8 cellular contexts compared by ENCODE assay signal in the genomic region with DNA sequence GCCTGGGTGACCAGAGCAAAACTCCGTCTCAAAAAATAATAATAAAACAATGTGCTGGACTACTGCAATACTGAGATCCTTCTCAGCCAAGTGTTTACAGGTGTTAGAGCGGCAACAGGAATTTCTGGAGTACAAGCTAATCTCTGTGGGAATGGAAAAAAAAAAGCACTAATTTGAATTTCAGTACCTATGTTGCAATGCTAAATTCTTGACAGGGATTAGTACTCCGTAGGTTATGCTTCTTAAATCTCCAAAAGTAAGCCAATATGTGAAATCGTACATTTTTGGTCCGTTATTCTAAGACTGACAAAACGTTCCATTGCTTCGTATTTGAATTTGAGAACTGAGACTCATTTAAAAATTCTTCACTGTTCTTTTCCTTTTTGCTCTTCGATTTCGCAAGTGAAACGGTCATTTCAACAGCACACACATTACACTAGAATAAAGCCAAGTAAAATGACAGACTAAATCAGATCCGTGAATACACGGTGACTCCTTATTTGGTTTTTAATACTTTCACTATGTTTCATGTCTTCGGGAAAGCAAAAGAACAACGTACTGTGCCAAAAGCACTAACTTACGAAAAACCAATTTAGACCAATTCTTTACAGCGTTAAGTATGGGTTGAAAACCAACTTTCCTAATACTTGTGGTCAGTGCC. TPM values are rescaled to one million over a fixed set of nuclear protein-coding genes. Genes with fewer than 3 reads are reported as not detected.
DNase-seq lines count a peak whose midpoint lies in the region; ATAC-seq and TF ChIP-seq lines count a peak whose summit lies in the region.

No MANE protein-coding gene starts in this region.

- H3K4ac ChIP-seq in neuronal stem cell (ENCODE audit: low read length), result no peak overlapping the region

- H3K36me3 ChIP-seq in PC-3 (ENCODE audit: low read depth, low read length) (no peaks in the 10 kb centered on the region; the same call in 1 of the 2 replicates), neuronal stem cell (replicated peaks in 1 of 2; ENCODE audit: control insufficient read depth in 2 of 2, insufficient read depth in 2 of 2, low read length in 2 of 2) (no peaks in the 10 kb centered on the region)

- peak overlapping the region; percentile 81 for H3K27ac ChIP-seq in PC-3 (ENCODE audit: low read length)
- H3K27ac ChIP-seq in neuronal stem cell (replicated peaks; ENCODE audit: low read length), result no peak overlapping the region

- H3K9me3 ChIP-seq in PC-3 (ENCODE audit: low read length) (no peaks in the 10 kb centered on the region), neuronal stem cell (replicated peaks in 1 of 2; ENCODE audit: control insufficient read depth in 2 of 2, insufficient read depth in 1 of 2, low read depth in 1 of 2, low read length in 2 of 2) (peaks cover 2 to 3% of the 10 kb centered on the region in 2 donors)

- no peaks in the 10 kb centered on the region for H3K27me3 Mint-ChIP-seq in effector memory CD8-positive, alpha-beta T cell

- ATAC-seq in PC-3, result no peak
- no peak for ATAC-seq in effector memory CD8-positive, alpha-beta T cell (replicated peaks)

- no peaks in the 10 kb centered on the region for H3K79me1 ChIP-seq in neuronal stem cell (ENCODE audit: low read depth, low read length)

- H3K4me3 ChIP-seq in PC-3 (ENCODE audit: low read length) (peak overlapping the region; percentile 72), neuronal stem cell (ENCODE audit: low read length in 2 of 2) (peak overlapping the region; percentile 52 to 79)

- H3K9ac ChIP-seq in PC-3 (ENCODE audit: low read length) (peak overlapping the region; percentile 88), neuronal stem cell (ENCODE audit: low read depth, low read length, poor library complexity) (no peak overlapping the region)

- peaks cover 13% of the 10 kb centered on the region for H3F3A ChIP-seq in PC-3 (ENCODE audit: low read length, unreplicated experiment)

- DNase-seq in DMS53 (lab: John Stamatoyannopoulos, UW) (peak; percentile 25), DMS53 treated with DMSO at 0.1 percent for 48 hours (lab: John Stamatoyannopoulos, UW; ENCODE audit: unreplicated experiment) (no peak), PC-3 (peak; percentile 42), neuronal stem cell (ENCODE audit: low spot score) (no peak), HK-2 (ENCODE audit: unreplicated experiment) (no peak), COR-L47 (lab: John Stamatoyannopoulos, UW) (no peak), NCI-H2081 treated with DMSO at 0.1 percent for 48 hours (lab: John Stamatoyannopoulos, UW) (no peak)
- no peak for DNase-seq in effector memory CD8-positive, alpha-beta T cell

- H4K91ac ChIP-seq in neuronal stem cell (ENCODE audit: low read depth, low read length, poor library complexity), result no peak overlapping the region

- H3K14ac ChIP-seq in neuronal stem cell (ENCODE audit: low read length), result no peak overlapping the region

- peaks cover 20 to 21% of the 10 kb centered on the region in 2 donors for H3K4me1 Mint-ChIP-seq in effector memory CD8-positive, alpha-beta T cell (ENCODE audit: low read depth in 2 of 2)

- H3K9me2 ChIP-seq in PC-3 (replicated peaks; ENCODE audit: low read length), result no peaks in the 10 kb centered on the region

- TSS peak; percentile 71 for BruUV-seq in PC-3 (replicated peaks; lab: Mats Ljungman, UMichigan)

- TF ChIP-seq CTCF in PC-3 (conservative IDR thresholded peaks at IDR 0.05; ENCODE audit: low read depth, low read length), result no peak

- H3K4me1 ChIP-seq in PC-3 (ENCODE audit: insufficient read depth, low read length) (peaks cover 55% of the 10 kb centered on the region), neuronal stem cell (ENCODE audit: control insufficient read depth in 2 of 2, insufficient read depth in 1 of 2, low read depth in 1 of 2, low read length in 2 of 2) (no peaks in the 10 kb centered on the region)

- peaks cover 3% of the 10 kb centered on the region for H3K36me3 Mint-ChIP-seq in effector memory CD8-positive, alpha-beta T cell (ENCODE audit: insufficient read depth)

- H2BK5ac ChIP-seq in neuronal stem cell (ENCODE audit: low read length), result no peak overlapping the region

- H2AFZ ChIP-seq in PC-3 (ENCODE audit: low read length) (peak overlapping the region; percentile 88), neuronal stem cell (ENCODE audit: low read length) (peak overlapping the region; percentile 92)

- H3K27me3 ChIP-seq in PC-3 (ENCODE audit: low read length) (no peaks in the 10 kb centered on the region), neuronal stem cell (ENCODE audit: control insufficient read depth in 3 of 3, insufficient read depth in 3 of 3, low read depth in 1 of 3, low read length in 3 of 3) (peaks cover 0 to 29% (median 2%) of the 10 kb centered on the region in 3 experiments)

- no peaks in the 10 kb centered on the region for H4K20me1 ChIP-seq in PC-3 (ENCODE audit: low read length)

- no peak overlapping the region for H2AK5ac ChIP-seq in neuronal stem cell (ENCODE audit: low read depth, low read length)

- peaks cover 54% of the 10 kb centered on the region for H3K79me2 ChIP-seq in PC-3 (ENCODE audit: low read length)

- H3K27ac Mint-ChIP-seq in effector memory CD8-positive, alpha-beta T cell, result peak overlapping the region; percentile 49 to 92

- no peak overlapping the region for H3K23ac ChIP-seq in neuronal stem cell (ENCODE audit: low read depth, low read length, poor library complexity)

- H4K8ac ChIP-seq in neuronal stem cell (ENCODE audit: low read depth, low read length), result no peak overlapping the region

- peak overlapping the region; percentile 91 for H3K4me2 ChIP-seq in PC-3 (ENCODE audit: low read length)
- H3K4me2 ChIP-seq in neuronal stem cell (ENCODE audit: insufficient read depth, low read length, poor library complexity, severe bottlenecking), result no peak overlapping the region

- no peaks in the 10 kb centered on the region for H3K9me3 Mint-ChIP-seq in effector memory CD8-positive, alpha-beta T cell

- H3K18ac ChIP-seq in neuronal stem cell (ENCODE audit: low read length), result no peak overlapping the region

- CTCF ChIA-PET in PC-3 (lab: Charles Lee), result interaction anchor here (0.6 to 1.1 kb wide), 2 partner anchors 11 to 1110 kb away, joined by 3 to 6 read pairs; partner anchors contain the start of gene RTN3

- no peak overlapping the region for H2BK12ac ChIP-seq in neuronal stem cell (ENCODE audit: low read length)

- intact Hi-C loops in PC-3 (cut with micrococcal nuclease), result loop anchor here (2.0 kb wide), 1 partner anchor 31 kb away; no protein-coding TSS in a partner anchor

- POLR2A ChIA-PET in PC-3 (lab: Charles Lee; ENCODE audit: unreplicated experiment), result interaction anchor here (0.9 kb wide), 1 partner anchor 11 kb away, joined by 5 read pairs; the partner anchor contains the start of gene RTN3

- no peak overlapping the region for H2BK120ac ChIP-seq in neuronal stem cell (ENCODE audit: low read depth, low read length)

- peak overlapping the region; percentile 82 to 87 for H3K4me3 Mint-ChIP-seq in effector memory CD8-positive, alpha-beta T cell

- H2BK15ac ChIP-seq in neuronal stem cell (ENCODE audit: low read length), result no peak overlapping the region

- WGBS in neuronal stem cell (ENCODE audit: extremely low coverage in 2 of 2, insufficient read length in 2 of 2, insufficient replicate concordance in 1 of 2), 2 donors, result no CpG with 5 or more reads among the region's 16 CpGs

RNA-seq across cellular contexts. Expression of gene ATL3, which starts 1.0 kb away (rescaled TPM):
- total RNA-seq in PC-3 (2014; rRNA removed), result 47.2 and 51.0 TPM in 2 replicates
- 5.0 TPM for polyA plus RNA-seq in neuronal stem cell (2013, experiment 1 of 2)
- polyA plus RNA-seq in neuronal stem cell (2013, experiment 2 of 2), result 5.3 TPM

RNA-seq across cellular contexts. Expression of gene RTN3, which starts 11.1 kb away (rescaled TPM):
- 100 and 133 TPM in 2 replicates for total RNA-seq in PC-3 (2014; rRNA removed)
- polyA plus RNA-seq in neuronal stem cell (2013, experiment 1 of 2), result 249 TPM
- polyA plus RNA-seq in neuronal stem cell (2013, experiment 2 of 2), result 249 TPM

RNA-seq across cellular contexts. Expression of gene PLAAT3, which starts 56.0 kb away (rescaled TPM):
- 57.8 and 69.0 TPM in 2 replicates for total RNA-seq in PC-3 (2014; rRNA removed)
- polyA plus RNA-seq in neuronal stem cell (2013, experiment 1 of 2), result 5.5 TPM
- polyA plus RNA-seq in neuronal stem cell (2013, experiment 2 of 2), result 6.0 TPM

Comparison
In these comparisons a context has a peak if more than half of its experiments do, and no peak if none do; other contexts are left out.
1. DNase-seq: peak in DMS53 (single experiment) and PC-3 (single experiment); none in DMS53 treated with DMSO at 0.1 percent for 48 hours (single experiment), effector memory CD8-positive, alpha-beta T cell (0 of 3), neuronal stem cell (single experiment), HK-2 (single experiment), COR-L47 (single experiment) and NCI-H2081 treated with DMSO at 0.1 percent for 48 hours (single experiment).